In genomic region chr11:86047275-86047991, GRCh38 we compare ENCODE assay signal across 8 cellular contexts.
A peak's percentile ranks its signal among the peaks of the same experiment; 100 is the strongest.
DNase-seq lines count a peak whose midpoint lies in the region; ATAC-seq and TF ChIP-seq lines count a peak whose summit lies in the region.

No MANE protein-coding gene starts in this region.

- in situ Hi-C loops in GM13977 (cut with MboI; ENCODE audit: low pct_unique_long_range_greater_than_20kb, low sequenced_read_pairs, unreplicated experiment), result loop anchor here (10.0 kb wide), 1 partner anchor 147 kb away; no protein-coding TSS in a partner anchor

- DNase-seq in AG08395 (ENCODE audit: low spot score), result peak; percentile 30
- DNase-seq in SIG-M5 treated with dmso at 0.1 percent for 504 hours (lab: John Stamatoyannopoulos, UW; ENCODE audit: unreplicated experiment), result peak; percentile 68
- peak; percentile 30 for DNase-seq in fibroblast of the conjunctiva (ENCODE audit: low read depth)
- DNase-seq in GM13977 (ENCODE audit: low spot score), result no peak
- DNase-seq in DMS114 treated with DMSO at 0.1 percent for 48 hours (lab: John Stamatoyannopoulos, UW; ENCODE audit: unreplicated experiment), result no peak
- no peak for DNase-seq in NAMALWA (ENCODE audit: low spot score)

- ATAC-seq in GM19467 (IDR thresholded peaks at IDR 0.05; ENCODE audit: unreplicated experiment) (peak; percentile 50), GM21515 (IDR thresholded peaks at IDR 0.05; ENCODE audit: unreplicated experiment) (no peak)

- no peak for TF ChIP-seq CTCF in GM13977 (IDR thresholded peaks at IDR 0.05; ENCODE audit: extremely low read depth, insufficient read depth, missing control alignments)

Comparison
In these comparisons a context has a peak if more than half of its experiments do, and no peak if none do; other contexts are left out.
1. DNase-seq: peak in AG08395 (single experiment), SIG-M5 treated with dmso at 0.1 percent for 504 hours (single experiment) and fibroblast of the conjunctiva (single experiment); none in GM13977 (single experiment), DMS114 treated with DMSO at 0.1 percent for 48 hours (single experiment) and NAMALWA (single experiment).